1 cellular context compared by ENCODE assay signal in genomic region chr22:31753634-31754471, GRCh38.
A peak's percentile ranks its signal among the peaks of the same experiment; 100 is the strongest.
TF ChIP-seq lines count a peak whose summit lies in the region.

Gene DEPDC5 (plus strand): TSS chr22:31754019. CDS start chr22:31754922, 903 bp downstream.

TF ChIP-seq in HepG2, 621 proteins besides CTCF, POLR2A, EP300 and RAD21 (continued from another document and continues in another):
- TF ChIP-seq, protein P1, sequence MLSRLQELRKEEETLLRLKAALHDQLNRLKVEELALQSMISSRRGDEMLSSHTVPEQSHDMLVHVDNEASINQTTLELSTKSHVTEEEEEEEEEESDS (CRISPR knock-in tag; IDR thresholded peaks at IDR 0.05; ENCODE audit: borderline replicate concordance), result no peak
- no peak for TF ChIP-seq AGO2 (optimal IDR thresholded peaks at IDR 0.05; ENCODE audit: low read depth, low read length)
- no peak for TF ChIP-seq ZNF660 (CRISPR knock-in tag; IDR thresholded peaks at IDR 0.05; ENCODE audit: borderline replicate concordance, low read depth)
- TF ChIP-seq ZBTB2 (CRISPR knock-in tag; IDR thresholded peaks at IDR 0.05; ENCODE audit: low read depth), result peak; percentile 98
- no peak for TF ChIP-seq ZNF256 (CRISPR knock-in tag; conservative IDR thresholded peaks at IDR 0.05)
- no peak for TF ChIP-seq LCORL (IDR thresholded peaks at IDR 0.05)
- TF ChIP-seq LCORL (CRISPR knock-in tag; IDR thresholded peaks at IDR 0.05), result peak; percentile 19; the same call in 1 of the 2 replicates
- TF ChIP-seq, protein P2, sequence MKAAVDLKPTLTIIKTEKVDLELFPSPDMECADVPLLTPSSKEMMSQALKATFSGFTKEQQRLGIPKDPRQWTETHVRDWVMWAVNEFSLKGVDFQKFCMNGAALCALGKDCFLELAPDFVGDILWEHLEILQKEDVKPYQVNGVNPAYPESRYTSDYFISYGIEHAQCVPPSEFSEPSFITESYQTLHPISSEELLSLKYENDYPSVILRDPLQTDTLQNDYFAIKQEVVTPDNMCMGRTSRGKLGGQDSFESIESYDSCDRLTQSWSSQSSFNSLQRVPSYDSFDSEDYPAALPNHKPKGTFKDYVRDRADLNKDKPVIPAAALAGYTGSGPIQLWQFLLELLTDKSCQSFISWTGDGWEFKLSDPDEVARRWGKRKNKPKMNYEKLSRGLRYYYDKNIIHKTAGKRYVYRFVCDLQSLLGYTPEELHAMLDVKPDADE (CRISPR knock-in tag; IDR thresholded peaks at IDR 0.05), result no peak
- no peak; the same call in 1 of the 2 replicates for TF ChIP-seq CREB1 (IDR thresholded peaks at IDR 0.05)
- no peak for TF ChIP-seq CREB1 (CRISPR knock-in tag; IDR thresholded peaks at IDR 0.05)
- TF ChIP-seq TERF1 (CRISPR knock-in tag; IDR thresholded peaks at IDR 0.05), result no peak
- TF ChIP-seq CREM (IDR thresholded peaks at IDR 0.05), result no peak
- no peak for TF ChIP-seq CREM (CRISPR knock-in tag; IDR thresholded peaks at IDR 0.05)
- peak in 1 of 2 experiments; percentile 38; a peak in 2 of 4 replicates for TF ChIP-seq ATF4 (CRISPR knock-in tag; IDR thresholded peaks at IDR 0.05)
- no peak for TF ChIP-seq ZUFSP (CRISPR knock-in tag; IDR thresholded peaks at IDR 0.05; ENCODE audit: borderline replicate concordance)
- TF ChIP-seq HNRNPK (IDR thresholded peaks at IDR 0.05; ENCODE audit: low read depth, low read length, poor library complexity, severe bottlenecking), result peak; percentile 66
- 0 out of 2 replicates have a peak, but pooled peaks have one; percentile 32 for TF ChIP-seq ZNF503 (CRISPR knock-in tag; IDR thresholded peaks at IDR 0.05)
- TF ChIP-seq ARNTL (CRISPR knock-in tag; IDR thresholded peaks at IDR 0.05), result no peak
- peak; percentile 32; the same call in 1 of the 2 replicates for TF ChIP-seq NCOA2 (CRISPR knock-in tag; IDR thresholded peaks at IDR 0.05)
- TF ChIP-seq GATAD1 (CRISPR knock-in tag; IDR thresholded peaks at IDR 0.05), result peak; percentile 81
- peak; percentile 94 for TF ChIP-seq GABPB1 (CRISPR knock-in tag; IDR thresholded peaks at IDR 0.05)
- no peak for TF ChIP-seq FOXK2 (IDR thresholded peaks at IDR 0.05)
- TF ChIP-seq, protein P3, sequence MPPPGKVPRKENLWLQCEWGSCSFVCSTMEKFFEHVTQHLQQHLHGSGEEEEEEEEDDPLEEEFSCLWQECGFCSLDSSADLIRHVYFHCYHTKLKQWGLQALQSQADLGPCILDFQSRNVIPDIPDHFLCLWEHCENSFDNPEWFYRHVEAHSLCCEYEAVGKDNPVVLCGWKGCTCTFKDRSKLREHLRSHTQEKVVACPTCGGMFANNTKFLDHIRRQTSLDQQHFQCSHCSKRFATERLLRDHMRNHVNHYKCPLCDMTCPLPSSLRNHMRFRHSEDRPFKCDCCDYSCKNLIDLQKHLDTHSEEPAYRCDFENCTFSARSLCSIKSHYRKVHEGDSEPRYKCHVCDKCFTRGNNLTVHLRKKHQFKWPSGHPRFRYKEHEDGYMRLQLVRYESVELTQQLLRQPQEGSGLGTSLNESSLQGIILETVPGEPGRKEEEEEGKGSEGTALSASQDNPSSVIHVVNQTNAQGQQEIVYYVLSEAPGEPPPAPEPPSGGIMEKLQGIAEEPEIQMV (CRISPR knock-in tag; IDR thresholded peaks at IDR 0.05; ENCODE audit: low read depth), result no peak
- TF ChIP-seq NR2F6 (IDR thresholded peaks at IDR 0.05), result no peak
- TF ChIP-seq NR2F6 (CRISPR knock-in tag; IDR thresholded peaks at IDR 0.05), result peak; percentile 7; the same call in 1 of the 2 replicates
- peak; percentile 92 for TF ChIP-seq POLR2G (IDR thresholded peaks at IDR 0.05; ENCODE audit: low read depth, low read length)
- no peak for TF ChIP-seq BRF2 (CRISPR knock-in tag; IDR thresholded peaks at IDR 0.05)
- TF ChIP-seq GZF1 (CRISPR knock-in tag; IDR thresholded peaks at IDR 0.05), result no peak
- TF ChIP-seq, protein P4, sequence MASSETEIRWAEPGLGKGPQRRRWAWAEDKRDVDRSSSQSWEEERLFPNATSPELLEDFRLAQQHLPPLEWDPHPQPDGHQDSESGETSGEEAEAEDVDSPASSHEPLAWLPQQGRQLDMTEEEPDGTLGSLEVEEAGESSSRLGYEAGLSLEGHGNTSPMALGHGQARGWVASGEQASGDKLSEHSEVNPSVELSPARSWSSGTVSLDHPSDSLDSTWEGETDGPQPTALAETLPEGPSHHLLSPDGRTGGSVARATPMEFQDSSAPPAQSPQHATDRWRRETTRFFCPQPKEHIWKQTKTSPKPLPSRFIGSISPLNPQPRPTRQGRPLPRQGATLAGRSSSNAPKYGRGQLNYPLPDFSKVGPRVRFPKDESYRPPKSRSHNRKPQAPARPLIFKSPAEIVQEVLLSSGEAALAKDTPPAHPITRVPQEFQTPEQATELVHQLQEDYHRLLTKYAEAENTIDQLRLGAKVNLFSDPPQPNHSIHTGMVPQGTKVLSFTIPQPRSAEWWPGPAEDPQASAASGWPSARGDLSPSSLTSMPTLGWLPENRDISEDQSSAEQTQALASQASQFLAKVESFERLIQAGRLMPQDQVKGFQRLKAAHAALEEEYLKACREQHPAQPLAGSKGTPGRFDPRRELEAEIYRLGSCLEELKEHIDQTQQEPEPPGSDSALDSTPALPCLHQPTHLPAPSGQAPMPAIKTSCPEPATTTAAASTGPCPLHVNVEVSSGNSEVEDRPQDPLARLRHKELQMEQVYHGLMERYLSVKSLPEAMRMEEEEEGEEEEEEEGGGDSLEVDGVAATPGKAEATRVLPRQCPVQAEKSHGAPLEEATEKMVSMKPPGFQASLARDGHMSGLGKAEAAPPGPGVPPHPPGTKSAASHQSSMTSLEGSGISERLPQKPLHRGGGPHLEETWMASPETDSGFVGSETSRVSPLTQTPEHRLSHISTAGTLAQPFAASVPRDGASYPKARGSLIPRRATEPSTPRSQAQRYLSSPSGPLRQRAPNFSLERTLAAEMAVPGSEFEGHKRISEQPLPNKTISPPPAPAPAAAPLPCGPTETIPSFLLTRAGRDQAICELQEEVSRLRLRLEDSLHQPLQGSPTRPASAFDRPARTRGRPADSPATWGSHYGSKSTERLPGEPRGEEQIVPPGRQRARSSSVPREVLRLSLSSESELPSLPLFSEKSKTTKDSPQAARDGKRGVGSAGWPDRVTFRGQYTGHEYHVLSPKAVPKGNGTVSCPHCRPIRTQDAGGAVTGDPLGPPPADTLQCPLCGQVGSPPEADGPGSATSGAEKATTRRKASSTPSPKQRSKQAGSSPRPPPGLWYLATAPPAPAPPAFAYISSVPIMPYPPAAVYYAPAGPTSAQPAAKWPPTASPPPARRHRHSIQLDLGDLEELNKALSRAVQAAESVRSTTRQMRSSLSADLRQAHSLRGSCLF (CRISPR knock-in tag; IDR thresholded peaks at IDR 0.05; ENCODE audit: borderline replicate concordance), result no peak
- no peak for TF ChIP-seq ZNF839 (CRISPR knock-in tag; IDR thresholded peaks at IDR 0.05; ENCODE audit: borderline replicate concordance)
- no peak for TF ChIP-seq ZC3H4 (CRISPR knock-in tag; IDR thresholded peaks at IDR 0.05; ENCODE audit: borderline replicate concordance)
- TF ChIP-seq, protein P5, sequence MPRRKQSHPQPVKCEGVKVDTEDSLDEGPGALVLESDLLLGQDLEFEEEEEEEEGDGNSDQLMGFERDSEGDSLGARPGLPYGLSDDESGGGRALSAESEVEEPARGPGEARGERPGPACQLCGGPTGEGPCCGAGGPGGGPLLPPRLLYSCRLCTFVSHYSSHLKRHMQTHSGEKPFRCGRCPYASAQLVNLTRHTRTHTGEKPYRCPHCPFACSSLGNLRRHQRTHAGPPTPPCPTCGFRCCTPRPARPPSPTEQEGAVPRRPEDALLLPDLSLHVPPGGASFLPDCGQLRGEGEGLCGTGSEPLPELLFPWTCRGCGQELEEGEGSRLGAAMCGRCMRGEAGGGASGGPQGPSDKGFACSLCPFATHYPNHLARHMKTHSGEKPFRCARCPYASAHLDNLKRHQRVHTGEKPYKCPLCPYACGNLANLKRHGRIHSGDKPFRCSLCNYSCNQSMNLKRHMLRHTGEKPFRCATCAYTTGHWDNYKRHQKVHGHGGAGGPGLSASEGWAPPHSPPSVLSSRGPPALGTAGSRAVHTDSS (CRISPR knock-in tag; conservative IDR thresholded peaks at IDR 0.05), result no peak
- no peak for TF ChIP-seq PCBP2 (optimal IDR thresholded peaks at IDR 0.05; ENCODE audit: low read depth, low read length, poor library complexity, severe bottlenecking)
- no peak for TF ChIP-seq JDP2 (CRISPR knock-in tag; IDR thresholded peaks at IDR 0.05; ENCODE audit: borderline replicate concordance)
- no peak for TF ChIP-seq ZNF33A (CRISPR knock-in tag; IDR thresholded peaks at IDR 0.05; ENCODE audit: borderline replicate concordance)
- no peak for TF ChIP-seq ZNF224 (CRISPR knock-in tag; IDR thresholded peaks at IDR 0.05)
- no peak for TF ChIP-seq NFE2 (CRISPR knock-in tag; IDR thresholded peaks at IDR 0.05)
- TF ChIP-seq HIVEP1 (CRISPR knock-in tag; IDR thresholded peaks at IDR 0.05), result no peak
- TF ChIP-seq, protein P6, sequence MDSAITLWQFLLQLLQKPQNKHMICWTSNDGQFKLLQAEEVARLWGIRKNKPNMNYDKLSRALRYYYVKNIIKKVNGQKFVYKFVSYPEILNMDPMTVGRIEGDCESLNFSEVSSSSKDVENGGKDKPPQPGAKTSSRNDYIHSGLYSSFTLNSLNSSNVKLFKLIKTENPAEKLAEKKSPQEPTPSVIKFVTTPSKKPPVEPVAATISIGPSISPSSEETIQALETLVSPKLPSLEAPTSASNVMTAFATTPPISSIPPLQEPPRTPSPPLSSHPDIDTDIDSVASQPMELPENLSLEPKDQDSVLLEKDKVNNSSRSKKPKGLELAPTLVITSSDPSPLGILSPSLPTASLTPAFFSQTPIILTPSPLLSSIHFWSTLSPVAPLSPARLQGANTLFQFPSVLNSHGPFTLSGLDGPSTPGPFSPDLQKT (CRISPR knock-in tag; IDR thresholded peaks at IDR 0.05; ENCODE audit: borderline replicate concordance), result no peak
- TF ChIP-seq SNRNP70 (IDR thresholded peaks at IDR 0.05; ENCODE audit: low read depth, low read length), result no peak
- no peak for TF ChIP-seq TMF1 (CRISPR knock-in tag; IDR thresholded peaks at IDR 0.05; ENCODE audit: low read depth)
- peak; percentile 82; the same call in 1 of the 2 replicates for TF ChIP-seq ZFP36L1 (CRISPR knock-in tag; IDR thresholded peaks at IDR 0.05)
- TF ChIP-seq CCAR2 (optimal IDR thresholded peaks at IDR 0.05; ENCODE audit: low read depth, low read length), result peak; percentile 12
- TF ChIP-seq FOXM1 (CRISPR knock-in tag; IDR thresholded peaks at IDR 0.05), result no peak
- no peak for TF ChIP-seq ZNF549 (CRISPR knock-in tag; IDR thresholded peaks at IDR 0.05)
